27 cellular contexts compared by ENCODE assay signal in the genomic region with DNA sequence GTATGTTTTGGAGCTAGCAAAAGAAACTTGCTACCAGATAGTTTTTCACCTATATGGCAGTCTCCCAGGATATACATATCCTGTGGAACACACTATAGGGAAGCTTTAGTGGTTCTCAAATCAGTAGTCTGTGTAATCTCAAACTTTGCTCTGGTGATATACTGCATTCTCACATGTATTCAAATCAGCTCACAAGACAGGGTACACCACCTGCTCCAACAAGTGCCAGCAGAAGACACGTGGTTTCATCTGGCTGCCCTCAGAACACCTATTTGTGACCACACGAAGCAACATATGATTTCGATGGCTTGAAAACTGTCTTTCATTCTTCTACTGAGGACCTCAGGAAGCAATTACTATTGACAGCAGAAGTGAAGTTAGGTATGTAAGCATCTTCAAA. TPM values are rescaled to one million over a fixed set of nuclear protein-coding genes. Genes with fewer than 3 reads are reported as not detected.
DNase-seq lines count a peak whose midpoint lies in the region; ATAC-seq, FAIRE-seq and TF ChIP-seq lines count a peak whose summit lies in the region.
"Had no signal": no experiment of that assay in that cellular context is flagged by ENCODE, and none has a peak within 500 bp of the region (broad histone marks: within the 10 kb centered on the region; RNA-seq: fewer than 3 reads in every experiment).

No MANE protein-coding gene starts in this region.

- CTCF ChIA-PET in activated CD8-positive, alpha-beta T cell treated with anti-CD3 and anti-CD28 coated beads for 36 hours (lab: Charles Lee), result no interaction called here
- CTCF ChIA-PET in activated CD8-positive, alpha-beta T cell treated with anti-CD3 and anti-CD28 coated beads, Interleukin-2, amount 10 ng/mL, durations not matched to agents 7 days and 5 days (lab: Charles Lee), result no interaction called here
- CTCF ChIA-PET in GM12878 (lab: Yijun Ruan, JAX), result interaction anchor here (0.6 kb wide), 1 partner anchor 111 kb away, joined by 3 read pairs; no protein-coding TSS in a partner anchor

- H3K9me3 ChIP-seq in GM12878 (replicated peaks; ENCODE audit: control insufficient read depth, insufficient read depth, low read length) (no peaks in the 10 kb centered on the region), testis (no peaks in the 10 kb centered on the region)
- H3K9me3 ChIP-seq: MG63 had no signal

- BruUV-seq in GM12878 (replicated peaks; lab: Mats Ljungman, UMichigan), result no TSS peak

- no peak overlapping the region for H3K9ac ChIP-seq in GM12878 (ENCODE audit: control insufficient read depth, insufficient read depth, low read length)
- H3K9ac ChIP-seq: GM23248 had no signal

- H3K79me2 ChIP-seq in GM12878 (ENCODE audit: control insufficient read depth, insufficient read depth, low read length), result no peaks in the 10 kb centered on the region

- no peaks in the 10 kb centered on the region for H4K20me1 ChIP-seq in GM12878 (ENCODE audit: control insufficient read depth, insufficient read depth)

- RAD21 ChIA-PET in GM12878 (lab: Charles Lee; ENCODE audit: unreplicated experiment), result interaction anchor here (1.2 kb wide), 1 partner anchor 179 kb away, joined by 3 read pairs; no protein-coding TSS in a partner anchor

- no peak for TF ChIP-seq EP300 in GM12878 (IDR thresholded peaks at IDR 0.05; ENCODE audit: borderline replicate concordance in 1 of 2, control insufficient read depth in 1 of 2, low read depth in 2 of 2, low read length in 2 of 2)

- ATAC-seq in activated CD8-positive, alpha-beta T cell treated with anti-CD3 and anti-CD28 coated beads for 36 hours, result no peak
- no peak for ATAC-seq in activated CD8-positive, alpha-beta T cell treated with anti-CD3 and anti-CD28 coated beads, Interleukin-2, amount 10 ng/mL, durations not matched to agents 7 days and 5 days
- ATAC-seq in GM19463 (IDR thresholded peaks at IDR 0.05; ENCODE audit: unreplicated experiment), result peak; percentile 81
- peak; percentile 82 for ATAC-seq in GM12878
- ATAC-seq: T-cell had no signal

- H3K4me1 ChIP-seq in GM12878 (ENCODE audit: control insufficient read depth, insufficient read depth, low read length), result no peaks in the 10 kb centered on the region
- no peaks in the 10 kb centered on the region for H3K4me1 ChIP-seq in testis

- TF ChIP-seq CTCF in activated CD8-positive, alpha-beta T cell treated with anti-CD3 and anti-CD28 coated beads for 36 hours (IDR thresholded peaks at IDR 0.05), result no peak
- TF ChIP-seq CTCF in GM12878 (IDR thresholded peaks at IDR 0.05 in 2 of 3, conservative IDR thresholded peaks at IDR 0.05 in 1 of 3; ENCODE audit: control insufficient read depth in 2 of 3, extremely low read depth in 1 of 3, insufficient read depth in 1 of 3, low read depth in 3 of 3, low read length in 3 of 3), result no peak
- TF ChIP-seq CTCF in testis (IDR thresholded peaks at IDR 0.05), result no peak

- TF ChIP-seq POLR2A in GM12878 (IDR thresholded peaks at IDR 0.05; ENCODE audit: low read depth, low read length) (no peak), testis (IDR thresholded peaks at IDR 0.05) (no peak)

- no peaks in the 10 kb centered on the region for H3K27me3 ChIP-seq in GM12878 (replicated peaks in 1 of 2; ENCODE audit: control insufficient read depth in 2 of 2, insufficient read depth in 2 of 2, low read length in 1 of 2)
- H3K27me3 ChIP-seq in testis, result no peaks in the 10 kb centered on the region
- H3K27me3 ChIP-seq: MG63 had no signal

- no peak for TF ChIP-seq RAD21 in GM12878 (IDR thresholded peaks at IDR 0.05; ENCODE audit: insufficient read depth, low read depth, low read length)

- H3K36me3 ChIP-seq in GM12878 (ENCODE audit: control insufficient read depth in 2 of 2, insufficient read depth in 2 of 2, low read length in 1 of 2) (peaks cover 0 to 2% of the 10 kb centered on the region in 2 experiments; a peak in 1 of 4 replicates), testis (ENCODE audit: low read depth, missing control alignments) (no peaks in the 10 kb centered on the region)
- H3K36me3 ChIP-seq: MG63 had no signal

- peaks cover 5% of the 10 kb centered on the region for H3K4me1 Mint-ChIP-seq in activated CD8-positive, alpha-beta T cell treated with anti-CD3 and anti-CD28 coated beads for 36 hours (ENCODE audit: low read depth)
- peaks cover 2% of the 10 kb centered on the region for H3K4me1 Mint-ChIP-seq in activated CD8-positive, alpha-beta T cell treated with anti-CD3 and anti-CD28 coated beads, Interleukin-2, amount 10 ng/mL, durations not matched to agents 7 days and 5 days (ENCODE audit: low read depth)
- H3K4me1 Mint-ChIP-seq in activated T-helper 2 cell treated with anti-CD3 and anti-CD28 coated beads, Interferon-gamma antibody, Interleukin-2, Interleukin-4, amounts not matched to agents 10 μg/mL and 5 μg/mL and 100 μg/mL, durations not matched to agents 14 hours and 24 hours and 36 hours (ENCODE audit: low read depth), result no peaks in the 10 kb centered on the region

- DNase-seq in activated CD8-positive, alpha-beta T cell treated with anti-CD3 and anti-CD28 coated beads for 36 hours, result peak; percentile 3
- DNase-seq in activated CD8-positive, alpha-beta T cell treated with anti-CD3 and anti-CD28 coated beads, Interleukin-2, amount 10 ng/mL, durations not matched to agents 7 days and 5 days, result no peak
- DNase-seq in NAMALWA (ENCODE audit: low spot score) (peak; percentile 1), GM12878 (ENCODE audit: low read depth, low spot score) (no peak), testis (no peak)
- DNase-seq in activated CD8-positive, alpha-beta memory T cell treated with anti-CD3 and anti-CD28 coated beads, Interleukin-2, amount 50 U/mL, for 4 hours, result no peak
- no peak for DNase-seq in activated T-helper 2 cell treated with anti-CD3 and anti-CD28 coated beads, Interferon-gamma antibody, Interleukin-2, Interleukin-4, amounts not matched to agents 10 μg/mL and 5 μg/mL and 100 μg/mL, durations not matched to agents 14 hours and 24 hours and 36 hours (ENCODE audit: low spot score)
- DNase-seq: ACHN, Calu3, DMS79 treated with DMSO at 0.1 percent for 48 hours, GM23248, H7, KG1, MG63, NCI-H1048, NCI-H1417, NCI-H1694, NCI-H2029 treated with DMSO at 0.1 percent for 48 hours, NCI-H2171, NCI-H226, NCI-H510A treated with DMSO at 0.1 percent for 48 hours, NCI-H748 treated with DMSO at 0.1 percent for 48 hours, RPMI8226, SHP77, T-cell had no signal

- H3K27me3 Mint-ChIP-seq in activated CD8-positive, alpha-beta T cell treated with anti-CD3 and anti-CD28 coated beads for 36 hours, result no peaks in the 10 kb centered on the region
- H3K27me3 Mint-ChIP-seq in activated CD8-positive, alpha-beta T cell treated with anti-CD3 and anti-CD28 coated beads, Interleukin-2, amount 10 ng/mL, durations not matched to agents 7 days and 5 days (ENCODE audit: low read depth), result no peaks in the 10 kb centered on the region
- H3K27me3 Mint-ChIP-seq in activated T-helper 2 cell treated with anti-CD3 and anti-CD28 coated beads, Interferon-gamma antibody, Interleukin-2, Interleukin-4, amounts not matched to agents 10 μg/mL and 5 μg/mL and 100 μg/mL, durations not matched to agents 14 hours and 24 hours and 36 hours (ENCODE audit: low read depth), result no peaks in the 10 kb centered on the region

- SMC1A ChIA-PET in GM12878 (lab: Charles Lee; ENCODE audit: uncharacterized antibody, unreplicated experiment), result interaction anchor here (0.7 kb wide), 1 partner anchor 108 kb away, joined by 4 read pairs; no protein-coding TSS in a partner anchor

- H3K27ac Mint-ChIP-seq in activated CD8-positive, alpha-beta T cell treated with anti-CD3 and anti-CD28 coated beads for 36 hours, result no peak overlapping the region
- H3K27ac Mint-ChIP-seq in activated CD8-positive, alpha-beta T cell treated with anti-CD3 and anti-CD28 coated beads, Interleukin-2, amount 10 ng/mL, durations not matched to agents 7 days and 5 days, result no peak overlapping the region
- H3K27ac Mint-ChIP-seq in activated T-helper 2 cell treated with anti-CD3 and anti-CD28 coated beads, Interferon-gamma antibody, Interleukin-2, Interleukin-4, amounts not matched to agents 10 μg/mL and 5 μg/mL and 100 μg/mL, durations not matched to agents 14 hours and 24 hours and 36 hours, result no peak overlapping the region
- H3K27ac Mint-ChIP-seq: T-cell had no signal

- no peaks in the 10 kb centered on the region for H3K9me3 Mint-ChIP-seq in activated CD8-positive, alpha-beta T cell treated with anti-CD3 and anti-CD28 coated beads for 36 hours
- no peaks in the 10 kb centered on the region for H3K9me3 Mint-ChIP-seq in activated CD8-positive, alpha-beta T cell treated with anti-CD3 and anti-CD28 coated beads, Interleukin-2, amount 10 ng/mL, durations not matched to agents 7 days and 5 days (ENCODE audit: insufficient read depth)
- H3K9me3 Mint-ChIP-seq in activated T-helper 2 cell treated with anti-CD3 and anti-CD28 coated beads, Interferon-gamma antibody, Interleukin-2, Interleukin-4, amounts not matched to agents 10 μg/mL and 5 μg/mL and 100 μg/mL, durations not matched to agents 14 hours and 24 hours and 36 hours, result no peaks in the 10 kb centered on the region
- H3K9me3 Mint-ChIP-seq: T-cell had no signal

- H3K27ac ChIP-seq in GM12878 (ENCODE audit: control insufficient read depth, insufficient read depth) (no peak overlapping the region), testis (no peak overlapping the region)
- H3K27ac ChIP-seq: 22Rv1, GM23248 had no signal

- POLR2A ChIA-PET in activated CD8-positive, alpha-beta T cell treated with anti-CD3 and anti-CD28 coated beads for 36 hours (lab: Charles Lee), result interaction anchor here (0.7 to 1.2 kb wide), 2 partner anchors 31 to 592 kb away, joined by 3 to 4 read pairs; no protein-coding TSS in a partner anchor
- POLR2A ChIA-PET in activated CD8-positive, alpha-beta T cell treated with anti-CD3 and anti-CD28 coated beads, Interleukin-2, amount 10 ng/mL, durations not matched to agents 7 days and 5 days (lab: Charles Lee), result no interaction called here
- POLR2A ChIA-PET in GM12878 (lab: Charles Lee), result interaction anchor here (0.6 to 1.4 kb wide), 3 partner anchors 14 to 83 kb away, joined by 3 to 4 read pairs (median 4); no protein-coding TSS in a partner anchor

- no peak overlapping the region for H2AFZ ChIP-seq in GM12878 (ENCODE audit: control insufficient read depth, low read depth, low read length)
- H2AFZ ChIP-seq: GM23248 had no signal

- 2% methylated on average over 3 of the region's 3 CpGs for WGBS in GM12878 (ENCODE audit: insufficient coverage, insufficient replicate concordance, low lambda C conversion rate, missing lambda C conversion rate)
- WGBS in testis, 2 donors, result 92% methylated on average over 3 of the region's 3 CpGs

- no peak overlapping the region for H3K4me2 ChIP-seq in GM12878 (ENCODE audit: control insufficient read depth, insufficient read depth)

- intact Hi-C loops in activated CD8-positive, alpha-beta T cell treated with anti-CD3 and anti-CD28 coated beads for 36 hours (cut with micrococcal nuclease), result no loop called here
- intact Hi-C loops in GM12878 (cut with micrococcal nuclease; ENCODE audit: unreplicated experiment) (no loop called here), testis (cut with DNase I; ENCODE audit: low total_unique reads) (no loop called here)
- intact Hi-C loops in activated T-helper 2 cell treated with anti-CD3 and anti-CD28 coated beads, Interferon-gamma antibody, Interleukin-2, Interleukin-4, amounts not matched to agents 10 μg/mL and 5 μg/mL and 100 μg/mL, durations not matched to agents 14 hours and 24 hours and 36 hours (cut with micrococcal nuclease), result no loop called here

- no peak overlapping the region for H3K4me3 Mint-ChIP-seq in activated CD8-positive, alpha-beta T cell treated with anti-CD3 and anti-CD28 coated beads for 36 hours
- no peak overlapping the region for H3K4me3 Mint-ChIP-seq in activated CD8-positive, alpha-beta T cell treated with anti-CD3 and anti-CD28 coated beads, Interleukin-2, amount 10 ng/mL, durations not matched to agents 7 days and 5 days
- no peak overlapping the region for H3K4me3 Mint-ChIP-seq in activated T-helper 2 cell treated with anti-CD3 and anti-CD28 coated beads, Interferon-gamma antibody, Interleukin-2, Interleukin-4, amounts not matched to agents 10 μg/mL and 5 μg/mL and 100 μg/mL, durations not matched to agents 14 hours and 24 hours and 36 hours (ENCODE audit: low read depth)
- H3K4me3 Mint-ChIP-seq: T-cell had no signal

- H3K4me3 ChIP-seq in GM12878 (no peak overlapping the region), testis (no peak overlapping the region)
- H3K4me3 ChIP-seq: GM23248, MG63 had no signal

- no peak for FAIRE-seq in GM12878 (lab: Jason Lieb, UNC)

- in situ Hi-C loops in GM12878 (cut with MboI), result no loop called here

- peaks cover 20% of the 10 kb centered on the region for H3K36me3 Mint-ChIP-seq in activated CD8-positive, alpha-beta T cell treated with anti-CD3 and anti-CD28 coated beads for 36 hours (ENCODE audit: low read depth)
- H3K36me3 Mint-ChIP-seq in activated CD8-positive, alpha-beta T cell treated with anti-CD3 and anti-CD28 coated beads, Interleukin-2, amount 10 ng/mL, durations not matched to agents 7 days and 5 days (ENCODE audit: low read depth), result peaks cover 17% of the 10 kb centered on the region
- peaks cover 18% of the 10 kb centered on the region for H3K36me3 Mint-ChIP-seq in activated T-helper 2 cell treated with anti-CD3 and anti-CD28 coated beads, Interferon-gamma antibody, Interleukin-2, Interleukin-4, amounts not matched to agents 10 μg/mL and 5 μg/mL and 100 μg/mL, durations not matched to agents 14 hours and 24 hours and 36 hours (ENCODE audit: low read depth)

RNA-seq across cellular contexts. Expression of a gene that starts 37.7 kb away (rescaled TPM):
- 1 to 10 TPM; 2.9 to 3.2 TPM for total RNA-seq in activated CD8-positive, alpha-beta T cell treated with anti-CD3 and anti-CD28 coated beads for 36 hours
- 1 to 10 TPM; 5.1 to 6.7 TPM for total RNA-seq in activated CD8-positive, alpha-beta T cell treated with anti-CD3 and anti-CD28 coated beads, Interleukin-2, amount 10 ng/mL, durations not matched to agents 7 days and 5 days
- 23.9 and 26.2 TPM in 2 replicates for total RNA-seq in GM12878 (2013; cell fraction: nucleolus; rRNA removed)
- total RNA-seq in GM12878 (2014; rRNA removed), result 2.2 and 2.9 TPM in 2 replicates
- total RNA-seq in GM12878 (2014; rRNA removed; fragmentation: Illumina TruSeq; extraction: Trizol), result 3.8 and 4.4 TPM in 2 replicates
- 3.6 and 3.9 TPM in 2 replicates for total RNA-seq in GM12878 (2021)
- polyA plus RNA-seq in GM12878 (2011; ENCODE audit: low read depth), result 0.96 TPM
- polyA plus RNA-seq in GM12878 (2011; rRNA removed), result 3.2 and 5.1 TPM in 2 replicates
- 0.77 and 0.99 TPM in 2 replicates for polyA plus RNA-seq in GM12878 (2011; cell fraction: cytosol; rRNA removed)
- 3.4 and 3.9 TPM in 2 replicates for polyA plus RNA-seq in GM12878 (2011; cell fraction: nucleus; rRNA removed)
- 1.9 TPM in 2 replicates for polyA plus RNA-seq in GM12878 (2012)
- 3.6 and 5.1 TPM in 2 replicates for polyA plus RNA-seq in GM12878 (2014; fragmentation: Illumina TruSeq; extraction: Trizol)
- polyA plus RNA-seq in GM12878 (2014; fragmentation: Nextera tagmentation; extraction: Ambion mirVana), result 1 to 10 TPM; 1.1 to 1.5 TPM
- 2.9 TPM in 2 replicates for polyA plus RNA-seq in GM12878 (2014; rRNA removed)
- 1 to 10 TPM in 1 of 2 experiments, under 1 TPM in 1; 0.74 to 1.4 TPM for polyA plus RNA-seq in GM12878 (2016; fragmentation: Nextera tagmentation; extraction: Ambion mirVana)
- 1.8 TPM in 2 replicates for polyA minus RNA-seq in GM12878 (2011; rRNA and poly(A)+ RNA removed)
- 1.9 and 2.3 TPM in 2 replicates for polyA minus RNA-seq in GM12878 (2011; cell fraction: cytosol; rRNA and poly(A)+ RNA removed)
- 3.3 and 5.3 TPM in 2 replicates for polyA minus RNA-seq in GM12878 (2011; cell fraction: nucleus; rRNA and poly(A)+ RNA removed)
- 3.8 and 5.4 TPM in 2 replicates for total RNA-seq in activated T-helper 2 cell treated with anti-CD3 and anti-CD28 coated beads, Interferon-gamma antibody, Interleukin-2, Interleukin-4, amounts not matched to agents 10 μg/mL and 5 μg/mL and 100 μg/mL, durations not matched to agents 14 hours and 24 hours and 36 hours
- total RNA-seq in testis, result 10 to 100 TPM in 1 of 2 donors, 1 to 10 TPM in 1; 7.7 to 10.7 TPM
- 5.7 TPM for polyA plus RNA-seq in testis (ENCODE audit: insufficient read depth, low read depth, low replicate concordance)

Comparison
In these comparisons a context has a peak if more than half of its experiments do, and no peak if none do; other contexts are left out.
1. DNase-seq: peak in activated CD8-positive, alpha-beta T cell treated with anti-CD3 and anti-CD28 coated beads for 36 hours (single experiment) and NAMALWA (single experiment); none in activated CD8-positive, alpha-beta T cell treated with anti-CD3 and anti-CD28 coated beads, Interleukin-2, amount 10 ng/mL, durations not matched to agents 7 days and 5 days (single experiment), GM12878 (single experiment), activated CD8-positive, alpha-beta memory T cell treated with anti-CD3 and anti-CD28 coated beads, Interleukin-2, amount 50 U/mL, for 4 hours (single experiment), activated T-helper 2 cell treated with anti-CD3 and anti-CD28 coated beads, Interferon-gamma antibody, Interleukin-2, Interleukin-4, amounts not matched to agents 10 μg/mL and 5 μg/mL and 100 μg/mL, durations not matched to agents 14 hours and 24 hours and 36 hours (single experiment) and testis (single experiment).
2. ATAC-seq: peak in GM19463 (single experiment) and GM12878 (single experiment); none in activated CD8-positive, alpha-beta T cell treated with anti-CD3 and anti-CD28 coated beads for 36 hours (single experiment) and activated CD8-positive, alpha-beta T cell treated with anti-CD3 and anti-CD28 coated beads, Interleukin-2, amount 10 ng/mL, durations not matched to agents 7 days and 5 days (single experiment).